In genomic region chr2:39334978-39335377, GRCh38 we compare ENCODE assay signal across 34 cellular contexts.
"Had no signal": no experiment of that assay in that cellular context is flagged by ENCODE, and none has a peak within 500 bp of the region (broad histone marks: within the 10 kb centered on the region; RNA-seq: fewer than 3 reads in every experiment).

No MANE protein-coding gene starts in this region.

- H3K4me1 Mint-ChIP-seq: activated CD8-positive, alpha-beta memory T cell treated with anti-CD3 and anti-CD28 coated beads, Interleukin-2, amount 10 ng/mL, durations not matched to agents 7 days and 5 days; activated naive CD4-positive, alpha-beta T cell treated with anti-CD3 and anti-CD28 coated beads, Interleukin-2, amount 50 U/mL, for 24 hours; activated naive CD8-positive, alpha-beta T cell treated with anti-CD3 and anti-CD28 coated beads, Interleukin-2, amount 10 ng/mL, durations not matched to agents 7 days and 5 days; central memory CD8-positive, alpha-beta T cell; T-helper 17 cell had no signal

- H3K4me3 Mint-ChIP-seq: activated CD4-positive, alpha-beta memory T cell treated with anti-CD3 and anti-CD28 coated beads for 36 hours; activated CD4-positive, alpha-beta T cell treated with anti-CD3 and anti-CD28 coated beads for 36 hours; activated CD4-positive, alpha-beta T cell treated with anti-CD3 and anti-CD28 coated beads, Interleukin-2, amount 10 ng/mL, durations not matched to agents 24 days and 14 days; activated CD8-positive, alpha-beta memory T cell treated with anti-CD3 and anti-CD28 coated beads, Interleukin-2, amount 10 ng/mL, durations not matched to agents 7 days and 5 days; activated CD8-positive, alpha-beta T cell treated with anti-CD3 and anti-CD28 coated beads, Interleukin-2, amount 10 ng/mL, durations not matched to agents 7 days and 5 days; activated naive CD4-positive, alpha-beta T cell treated with anti-CD3 and anti-CD28 coated beads for 36 hours; activated naive CD4-positive, alpha-beta T cell treated with anti-CD3 and anti-CD28 coated beads, Interleukin-2, amount 50 U/mL, for 24 hours; activated naive CD8-positive, alpha-beta T cell treated with anti-CD3 and anti-CD28 coated beads, Interleukin-2, amount 10 ng/mL, durations not matched to agents 7 days and 5 days; activated T-helper 1 cell treated with anti-CD3 and anti-CD28 coated beads, Interleukin-12 subunit alpha, Interleukin-12 subunit beta, Interleukin-2, Interleukin-4 antibody, amounts not matched to agents 30 ng/mL and 10 ng/mL and 1 ng/mL, durations not matched to agents 14 hours and 24 hours and 36 hours; central memory CD8-positive, alpha-beta T cell; dendritic cell treated with granulocyte-macrophage colony-stimulating factor and Interleukin-4, amounts not matched to agents 40 ng/mL and 50 ng/mL, for 4 days; endodermal cell; T-helper 17 cell; T-helper 2 cell treated with Interferon-gamma antibody and Interleukin-4, amounts not matched to agents 5 μg/mL and 100 μg/mL, for 36 hours had no signal

- H3K27ac Mint-ChIP-seq: activated CD4-positive, alpha-beta memory T cell treated with anti-CD3 and anti-CD28 coated beads for 36 hours; activated CD4-positive, alpha-beta T cell treated with anti-CD3 and anti-CD28 coated beads for 36 hours; activated CD4-positive, alpha-beta T cell treated with anti-CD3 and anti-CD28 coated beads, Interleukin-2, amount 10 ng/mL, durations not matched to agents 24 days and 14 days; activated CD8-positive, alpha-beta memory T cell treated with anti-CD3 and anti-CD28 coated beads, Interleukin-2, amount 10 ng/mL, durations not matched to agents 7 days and 5 days; activated CD8-positive, alpha-beta T cell treated with anti-CD3 and anti-CD28 coated beads, Interleukin-2, amount 10 ng/mL, durations not matched to agents 7 days and 5 days; activated naive CD4-positive, alpha-beta T cell treated with anti-CD3 and anti-CD28 coated beads for 36 hours; activated naive CD4-positive, alpha-beta T cell treated with anti-CD3 and anti-CD28 coated beads, Interleukin-2, amount 50 U/mL, for 24 hours; activated naive CD8-positive, alpha-beta T cell treated with anti-CD3 and anti-CD28 coated beads, Interleukin-2, amount 10 ng/mL, durations not matched to agents 7 days and 5 days; activated T-helper 1 cell treated with anti-CD3 and anti-CD28 coated beads, Interleukin-12 subunit alpha, Interleukin-12 subunit beta, Interleukin-2, Interleukin-4 antibody, amounts not matched to agents 30 ng/mL and 10 ng/mL and 1 ng/mL, durations not matched to agents 14 hours and 24 hours and 36 hours; activated T-helper 2 cell treated with anti-CD3 and anti-CD28 coated beads, Interferon-gamma antibody, Interleukin-2, Interleukin-4, amounts not matched to agents 10 μg/mL and 5 μg/mL and 100 μg/mL, durations not matched to agents 14 hours and 24 hours and 36 hours; dendritic cell treated with granulocyte-macrophage colony-stimulating factor and Interleukin-4, amounts not matched to agents 40 ng/mL and 50 ng/mL, for 4 days; T-helper 17 cell; T-helper 2 cell treated with Interferon-gamma antibody and Interleukin-4, amounts not matched to agents 5 μg/mL and 100 μg/mL, for 36 hours had no signal

- H3K27ac ChIP-seq: brain microvascular endothelial cell, coronary artery, dorsolateral prefrontal cortex, heart left ventricle, WERI-Rb-1 had no signal

- DNase-seq: activated CD4-positive, alpha-beta memory T cell treated with anti-CD3 and anti-CD28 coated beads for 36 hours; activated CD4-positive, alpha-beta T cell treated with anti-CD3 and anti-CD28 coated beads for 36 hours; activated CD4-positive, alpha-beta T cell treated with anti-CD3 and anti-CD28 coated beads, Interleukin-2, amount 10 ng/mL, durations not matched to agents 24 days and 14 days; activated CD4-positive, CD25-positive, alpha-beta regulatory T cell; activated CD4-positive, CD25-positive, alpha-beta regulatory T cell treated with anti-CD3 and anti-CD28 coated beads, Interleukin-2, amount 50 U/mL, for 72 hours; activated CD8-positive, alpha-beta memory T cell treated with anti-CD3 and anti-CD28 coated beads, Interleukin-2, amount 10 ng/mL, durations not matched to agents 7 days and 5 days; activated CD8-positive, alpha-beta memory T cell treated with anti-CD3 and anti-CD28 coated beads, Interleukin-2, amount 50 U/mL, for 4 hours; activated CD8-positive, alpha-beta T cell treated with anti-CD3 and anti-CD28 coated beads, Interleukin-2, amount 10 ng/mL, durations not matched to agents 7 days and 5 days; activated effector memory CD4-positive, alpha-beta T cell treated with anti-CD3 and anti-CD28 coated beads, Interleukin-2, amount 50 U/mL, for 16 hours; activated naive CD4-positive, alpha-beta T cell treated with anti-CD3 and anti-CD28 coated beads for 36 hours; activated naive CD8-positive, alpha-beta T cell treated with anti-CD3 and anti-CD28 coated beads, Interleukin-2, amount 10 ng/mL, durations not matched to agents 7 days and 5 days; activated T-cell treated with anti-CD3 and anti-CD28 coated beads, Interleukin-2, amount 50 U/mL, for 1 hour; activated T-cell treated with anti-CD3 and anti-CD28 coated beads, Interleukin-2, amount 50 U/mL, for 48 hours; amniotic stem cell; anterior cingulate cortex; brain microvascular endothelial cell; dorsolateral prefrontal cortex; effector memory CD4-positive, alpha-beta T cell; endodermal cell; foreskin fibroblast; glutamatergic neuron; heart left ventricle; T-helper 1 cell; T-helper 17 cell; T1000; WERI-Rb-1 had no signal

- H3K27me3 Mint-ChIP-seq: activated CD4-positive, alpha-beta memory T cell treated with anti-CD3 and anti-CD28 coated beads for 36 hours; activated CD4-positive, alpha-beta T cell treated with anti-CD3 and anti-CD28 coated beads for 36 hours; activated CD4-positive, alpha-beta T cell treated with anti-CD3 and anti-CD28 coated beads, Interleukin-2, amount 10 ng/mL, durations not matched to agents 24 days and 14 days; activated CD8-positive, alpha-beta memory T cell treated with anti-CD3 and anti-CD28 coated beads, Interleukin-2, amount 10 ng/mL, durations not matched to agents 7 days and 5 days; activated naive CD4-positive, alpha-beta T cell treated with anti-CD3 and anti-CD28 coated beads, Interleukin-2, amount 50 U/mL, for 24 hours; activated naive CD8-positive, alpha-beta T cell treated with anti-CD3 and anti-CD28 coated beads, Interleukin-2, amount 10 ng/mL, durations not matched to agents 7 days and 5 days; central memory CD8-positive, alpha-beta T cell; dendritic cell treated with granulocyte-macrophage colony-stimulating factor and Interleukin-4, amounts not matched to agents 40 ng/mL and 50 ng/mL, for 4 days; T-helper 17 cell had no signal

- H3K9me3 ChIP-seq: heart left ventricle had no signal

- H3K9me3 Mint-ChIP-seq: activated CD4-positive, alpha-beta memory T cell treated with anti-CD3 and anti-CD28 coated beads for 36 hours; activated naive CD4-positive, alpha-beta T cell treated with anti-CD3 and anti-CD28 coated beads for 36 hours; activated naive CD4-positive, alpha-beta T cell treated with anti-CD3 and anti-CD28 coated beads, Interleukin-2, amount 50 U/mL, for 24 hours; activated naive CD8-positive, alpha-beta T cell treated with anti-CD3 and anti-CD28 coated beads, Interleukin-2, amount 10 ng/mL, durations not matched to agents 7 days and 5 days; activated T-helper 1 cell treated with anti-CD3 and anti-CD28 coated beads, Interleukin-12 subunit alpha, Interleukin-12 subunit beta, Interleukin-2, Interleukin-4 antibody, amounts not matched to agents 30 ng/mL and 10 ng/mL and 1 ng/mL, durations not matched to agents 14 hours and 24 hours and 36 hours; activated T-helper 2 cell treated with anti-CD3 and anti-CD28 coated beads, Interferon-gamma antibody, Interleukin-2, Interleukin-4, amounts not matched to agents 10 μg/mL and 5 μg/mL and 100 μg/mL, durations not matched to agents 14 hours and 24 hours and 36 hours; central memory CD8-positive, alpha-beta T cell; dendritic cell treated with granulocyte-macrophage colony-stimulating factor and Interleukin-4, amounts not matched to agents 40 ng/mL and 50 ng/mL, for 4 days; endodermal cell; T-helper 2 cell treated with Interferon-gamma antibody and Interleukin-4, amounts not matched to agents 5 μg/mL and 100 μg/mL, for 36 hours had no signal

- H3K4me3 ChIP-seq: coronary artery, dorsolateral prefrontal cortex, heart left ventricle had no signal

- ATAC-seq: activated CD4-positive, alpha-beta T cell treated with anti-CD3 and anti-CD28 coated beads for 36 hours; activated CD8-positive, alpha-beta memory T cell treated with anti-CD3 and anti-CD28 coated beads, Interleukin-2, amount 10 ng/mL, durations not matched to agents 7 days and 5 days; activated CD8-positive, alpha-beta T cell treated with anti-CD3 and anti-CD28 coated beads, Interleukin-2, amount 10 ng/mL, durations not matched to agents 7 days and 5 days; esophagus mucosa; T-helper 17 cell had no signal

- H3K27me3 ChIP-seq: brain microvascular endothelial cell, dorsolateral prefrontal cortex, heart left ventricle had no signal
